Comparison of ENCODE assay signal across 8 cellular contexts in the genomic region with DNA sequence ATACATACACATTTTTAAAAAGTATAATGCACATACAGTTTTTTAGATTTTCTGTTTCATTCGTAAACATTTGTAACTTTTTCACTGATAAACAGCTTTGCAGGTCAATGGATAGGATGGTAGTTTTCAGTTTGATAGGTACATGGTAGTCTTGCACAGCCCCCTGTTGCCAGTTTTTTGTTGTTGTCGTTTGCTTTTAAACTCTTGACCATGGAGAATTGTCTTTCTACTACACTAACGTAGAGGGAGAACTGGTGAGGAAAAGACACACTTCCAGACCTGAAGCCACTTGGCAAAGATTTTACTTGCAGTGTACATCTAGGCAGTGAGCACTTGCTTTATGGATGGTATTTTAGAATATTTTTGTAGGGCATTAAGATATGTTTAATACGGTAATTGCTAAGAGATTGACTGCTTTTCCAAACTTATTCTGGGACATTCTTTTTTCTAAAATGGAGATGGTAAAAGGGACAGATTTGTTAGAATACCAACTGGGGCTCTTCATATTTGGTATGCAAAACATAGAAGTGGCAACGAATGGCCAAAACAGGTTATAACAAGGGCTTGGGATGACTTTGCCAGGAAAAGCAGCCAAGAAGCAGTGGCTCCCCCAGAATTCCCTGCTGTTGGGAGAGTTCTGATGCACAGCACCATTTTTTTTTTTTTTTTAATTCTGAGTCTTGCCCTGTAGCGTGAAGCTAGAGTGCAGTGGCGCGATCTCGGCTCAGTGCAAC. TPM values are rescaled to one million over a fixed set of nuclear protein-coding genes. Genes with fewer than 3 reads are reported as not detected.
DNase-seq lines count a peak whose midpoint lies in the region; ATAC-seq and TF ChIP-seq lines count a peak whose summit lies in the region.

No MANE protein-coding gene starts in this region.

- H3K4me3 ChIP-seq in HFF-Myc (replicated peaks; ENCODE audit: low read depth, low read length) (peak overlapping the region; percentile 77), fibroblast of pulmonary artery (replicated peaks; ENCODE audit: low read depth, low read length) (peak overlapping the region; percentile 81), gastrocnemius medialis (peak overlapping the region in 3 of 4 donors; percentile 74 to 88 (median 79))

- TF ChIP-seq CTCF in HFF-Myc (IDR thresholded peaks at IDR 0.05; ENCODE audit: low read depth, low read length, missing control alignments): no peak
- TF ChIP-seq CTCF in fibroblast of pulmonary artery (IDR thresholded peaks at IDR 0.05; ENCODE audit: low read length, missing control alignments): peak; percentile 5
- no peak for TF ChIP-seq CTCF in gastrocnemius medialis (IDR thresholded peaks at IDR 0.05 in 4 of 5, conservative IDR thresholded peaks at IDR 0.05 in 1 of 5)

- no peak for TF ChIP-seq POLR2A in gastrocnemius medialis (IDR thresholded peaks at IDR 0.05)

- no peaks in the 10 kb centered on the region for H3K27me3 ChIP-seq in gastrocnemius medialis

- DNase-seq in HFF-Myc (ENCODE audit: extremely low read depth, low read depth) (no peak), fibroblast of pulmonary artery (ENCODE audit: low read depth) (peak; percentile 31), gastrocnemius medialis (no peak), occipital lobe (lab: John Stamatoyannopoulos, UW) (no peak), NCI-H526 (lab: John Stamatoyannopoulos, UW) (no peak), NCI-H774 (lab: John Stamatoyannopoulos, UW) (no peak)

- ATAC-seq in SK-N-SH treated with all-trans-retinoic acid at 6 μM for 48 hours: 0 out of 3 replicates have a peak, but pooled peaks have one; percentile 2
- ATAC-seq in gastrocnemius medialis: no peak
- ATAC-seq in GM18519 (IDR thresholded peaks at IDR 0.05; ENCODE audit: low FRiP score, unreplicated experiment): no peak

- peaks cover 24 to 38% of the 10 kb centered on the region in 2 donors for H3K4me1 ChIP-seq in gastrocnemius medialis

- no peaks in the 10 kb centered on the region for H3K36me3 ChIP-seq in gastrocnemius medialis

- peak overlapping the region in 1 of 4 donors; percentile 92 for H3K27ac ChIP-seq in gastrocnemius medialis

- in situ Hi-C loops in gastrocnemius medialis (cut with MboI; ENCODE audit: low sequenced_read_pairs in 4 of 4): no loop called here

- intact Hi-C loops in gastrocnemius medialis (cut with DNase I; ENCODE audit: low total_unique reads): loop anchor here (2.0 to 5.0 kb wide), 3 partner anchors 47 to 257 kb away; a partner anchor contains a TSS

- no peaks in the 10 kb centered on the region for H3K9me3 ChIP-seq in gastrocnemius medialis

TF ChIP-seq in SK-N-SH treated with all-trans-retinoic acid at 6 μM for 48 hours, 23 proteins besides CTCF, POLR2A, EP300 and RAD21:
- TF ChIP-seq, protein P1, sequence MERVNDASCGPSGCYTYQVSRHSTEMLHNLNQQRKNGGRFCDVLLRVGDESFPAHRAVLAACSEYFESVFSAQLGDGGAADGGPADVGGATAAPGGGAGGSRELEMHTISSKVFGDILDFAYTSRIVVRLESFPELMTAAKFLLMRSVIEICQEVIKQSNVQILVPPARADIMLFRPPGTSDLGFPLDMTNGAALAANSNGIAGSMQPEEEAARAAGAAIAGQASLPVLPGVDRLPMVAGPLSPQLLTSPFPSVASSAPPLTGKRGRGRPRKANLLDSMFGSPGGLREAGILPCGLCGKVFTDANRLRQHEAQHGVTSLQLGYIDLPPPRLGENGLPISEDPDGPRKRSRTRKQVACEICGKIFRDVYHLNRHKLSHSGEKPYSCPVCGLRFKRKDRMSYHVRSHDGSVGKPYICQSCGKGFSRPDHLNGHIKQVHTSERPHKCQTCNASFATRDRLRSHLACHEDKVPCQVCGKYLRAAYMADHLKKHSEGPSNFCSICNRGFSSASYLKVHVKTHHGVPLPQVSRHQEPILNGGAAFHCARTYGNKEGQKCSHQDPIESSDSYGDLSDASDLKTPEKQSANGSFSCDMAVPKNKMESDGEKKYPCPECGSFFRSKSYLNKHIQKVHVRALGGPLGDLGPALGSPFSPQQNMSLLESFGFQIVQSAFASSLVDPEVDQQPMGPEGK (CRISPR knock-in tag; IDR thresholded peaks at IDR 0.05; ENCODE audit: borderline replicate concordance): no peak
- TF ChIP-seq, protein P2, sequence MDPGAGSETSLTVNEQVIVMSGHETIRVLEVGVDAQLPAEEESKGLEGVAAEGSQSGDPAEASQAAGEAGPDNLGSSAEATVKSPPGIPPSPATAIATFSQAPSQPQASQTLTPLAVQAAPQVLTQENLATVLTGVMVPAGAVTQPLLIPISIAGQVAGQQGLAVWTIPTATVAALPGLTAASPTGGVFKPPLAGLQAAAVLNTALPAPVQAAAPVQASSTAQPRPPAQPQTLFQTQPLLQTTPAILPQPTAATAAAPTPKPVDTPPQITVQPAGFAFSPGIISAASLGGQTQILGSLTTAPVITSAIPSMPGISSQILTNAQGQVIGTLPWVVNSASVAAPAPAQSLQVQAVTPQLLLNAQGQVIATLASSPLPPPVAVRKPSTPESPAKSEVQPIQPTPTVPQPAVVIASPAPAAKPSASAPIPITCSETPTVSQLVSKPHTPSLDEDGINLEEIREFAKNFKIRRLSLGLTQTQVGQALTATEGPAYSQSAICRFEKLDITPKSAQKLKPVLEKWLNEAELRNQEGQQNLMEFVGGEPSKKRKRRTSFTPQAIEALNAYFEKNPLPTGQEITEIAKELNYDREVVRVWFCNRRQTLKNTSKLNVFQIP (CRISPR knock-in tag; IDR thresholded peaks at IDR 0.05; ENCODE audit: borderline replicate concordance, low read depth): no peak

RNA-seq across cellular contexts. Expression of a gene that starts 1.5 kb away (rescaled TPM):
- total RNA-seq in gastrocnemius medialis (10 to 100 TPM; 13.6 to 50.7 (median 27.0) TPM), occipital lobe (72.1 TPM)

RNA-seq across cellular contexts. Expression of a gene that starts 53.9 kb away (rescaled TPM):
- total RNA-seq in gastrocnemius medialis (10 to 100 TPM; 27.0 to 61.1 (median 50.2) TPM), occipital lobe (43.7 TPM)
